26 cellular contexts compared by ENCODE assay signal in the genomic region with DNA sequence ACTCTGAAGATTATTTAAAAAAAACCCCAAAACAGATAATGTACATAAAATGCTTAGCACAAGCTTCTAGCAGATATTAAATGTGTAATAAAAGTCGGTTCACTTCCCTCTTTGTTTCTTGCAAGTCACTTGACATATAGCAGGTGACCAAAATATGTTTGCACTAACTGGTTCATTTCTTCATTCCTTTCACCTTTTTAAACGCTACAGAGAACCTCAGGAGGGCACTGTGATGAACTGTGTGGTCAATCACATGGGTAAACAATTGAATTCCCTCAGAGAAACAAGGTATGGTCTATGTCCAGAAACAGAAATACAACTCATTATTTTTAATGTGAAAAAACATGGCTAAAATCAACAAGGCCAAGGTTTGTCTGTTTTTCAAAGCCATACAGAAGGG. TPM values are rescaled to one million over a fixed set of nuclear protein-coding genes. Genes with fewer than 3 reads are reported as not detected.
DNase-seq lines count a peak whose midpoint lies in the region; ATAC-seq and TF ChIP-seq lines count a peak whose summit lies in the region.
"Had no signal": no experiment of that assay in that cellular context is flagged by ENCODE, and none has a peak within 500 bp of the region (broad histone marks: within the 10 kb centered on the region; RNA-seq: fewer than 3 reads in every experiment).

No MANE protein-coding gene starts in this region.

- in situ Hi-C loops in IMR-90 (cut with MboI; ENCODE audit: low sequenced_read_pairs) (no loop called here), GM13977 (cut with MboI; ENCODE audit: low pct_unique_long_range_greater_than_20kb, low sequenced_read_pairs, unreplicated experiment) (no loop called here)

- peaks cover 9% of the 10 kb centered on the region for H3K36me3 Mint-ChIP-seq in chondrocyte (ENCODE audit: low read depth)
- H3K36me3 Mint-ChIP-seq: activated naive CD8-positive, alpha-beta T cell treated with anti-CD3 and anti-CD28 coated beads, Interleukin-2, amount 10 ng/mL, durations not matched to agents 7 days and 5 days had no signal

- no TSS peak for BruUV-seq in IMR-90 (replicated peaks; lab: Mats Ljungman, UMichigan)

- dilution Hi-C loops in IMR-90 (cut with HindIII; ENCODE audit: low sequenced_read_pairs, unreplicated experiment), result no loop called here

- H3K14ac ChIP-seq in IMR-90 (replicated peaks; ENCODE audit: low read depth, low read length), result peak overlapping the region; percentile 97

- H2AFZ ChIP-seq in ACC112 (ENCODE audit: low read length, unreplicated experiment) (no peak overlapping the region), IMR-90 (replicated peaks; ENCODE audit: low read length, poor library complexity) (no peak overlapping the region), osteoblast (ENCODE audit: low read length) (no peak overlapping the region)

- no peaks in the 10 kb centered on the region for H3K36me3 ChIP-seq in ACC112 (ENCODE audit: insufficient read depth, low read length)
- H3K36me3 ChIP-seq in IMR-90 (ENCODE audit: control insufficient read depth, insufficient read depth, low read length), result 0 out of 2 replicates have a peak, but pooled peaks cover 1% of the 10 kb centered on the region
- H3K36me3 ChIP-seq in osteoblast (ENCODE audit: insufficient read depth, low read length), result peaks cover 25% of the 10 kb centered on the region
- H3K36me3 ChIP-seq: upper lobe of right lung had no signal

- H3K27me3 Mint-ChIP-seq in chondrocyte (ENCODE audit: low read depth), result no peaks in the 10 kb centered on the region
- H3K27me3 Mint-ChIP-seq: activated B cell treated with CpG ODN at 0.5 μM for 24 hours had no signal

- no CpG with 5 or more reads among the region's 2 CpGs for WGBS in IMR-90 (ENCODE audit: extremely low coverage in 2 of 2, insufficient read length in 1 of 2), 2 experiments

- peak overlapping the region; percentile 86 for H3K56ac ChIP-seq in IMR-90 (ENCODE audit: extremely low read depth, insufficient read depth, low read length)

- H3K4ac ChIP-seq in IMR-90 (ENCODE audit: low read depth, low read length), result peak overlapping the region; percentile 98

- H3K4me3 ChIP-seq in ACC112 (ENCODE audit: low read depth, low read length), result peak overlapping the region; percentile 14; the same call in 1 of the 2 replicates
- no peak overlapping the region for H3K4me3 ChIP-seq in IMR-90 (ENCODE audit: insufficient read depth, low read depth, low read length)
- H3K4me3 ChIP-seq in osteoblast (ENCODE audit: insufficient read depth, low read length), result no peak overlapping the region
- H3K4me3 ChIP-seq: coronary artery, psoas muscle, skin epidermis, upper lobe of right lung had no signal

- H3K27me3 ChIP-seq in ACC112 (ENCODE audit: insufficient read depth, low read length) (no peaks in the 10 kb centered on the region), IMR-90 (ENCODE audit: control insufficient read depth, insufficient read depth, low read length) (no peaks in the 10 kb centered on the region), osteoblast (ENCODE audit: insufficient read depth, low read length) (no peaks in the 10 kb centered on the region)
- H3K27me3 ChIP-seq: upper lobe of right lung had no signal

- H4K8ac ChIP-seq in IMR-90 (ENCODE audit: low read depth in 2 of 2, low read length in 2 of 2), result peak overlapping the region; percentile 89 to 96

- no peak overlapping the region for H3K9ac ChIP-seq in IMR-90 (ENCODE audit: low read depth, low read length)

- peak; percentile 35 for DNase-seq in IMR-90
- no peak for DNase-seq in chondrocyte (ENCODE audit: low spot score)
- DNase-seq in osteoblast (ENCODE audit: insufficient read length, low spot score, missing footprints), result no peak
- DNase-seq in activated naive CD4-positive, alpha-beta T cell (lab: John Stamatoyannopoulos, UW), result no peak
- no peak for DNase-seq in NCI-H2029 treated with DMSO at 0.1 percent for 48 hours (lab: John Stamatoyannopoulos, UW)
- DNase-seq in activated CD4-positive, alpha-beta T cell treated with anti-CD3 and anti-CD28 coated beads, Interleukin-2, amount 50 U/mL, for 4 hours, result no peak
- no peak for DNase-seq in GM13977 (ENCODE audit: low spot score)
- DNase-seq: ACHN; activated B cell treated with CpG ODN at 0.5 μM for 24 hours; activated CD4-positive, alpha-beta T cell treated with anti-CD3 and anti-CD28 coated beads, Interleukin-2, amount 50 U/mL, for 48 hours; activated effector memory CD4-positive, alpha-beta T cell treated with Interleukin-2 at 50 U/mL for 16 hours; activated naive CD8-positive, alpha-beta T cell treated with anti-CD3 and anti-CD28 coated beads, Interleukin-2, amount 10 ng/mL, durations not matched to agents 7 days and 5 days; glutamatergic neuron; mammary epithelial cell; NCI-H1105; NCI-H2029; NCI-H2227 treated with DMSO at 0.1 percent for 48 hours; NCI-H69; psoas muscle; upper lobe of right lung had no signal

- peak overlapping the region; percentile 99; the same call in 1 of the 2 replicates for H4K5ac ChIP-seq in IMR-90 (ENCODE audit: low read depth, low read length)

- H3K79me2 ChIP-seq in ACC112 (ENCODE audit: control insufficient read depth, insufficient read depth, low read length, unreplicated experiment), result peaks cover 42% of the 10 kb centered on the region
- H3K79me2 ChIP-seq in osteoblast (ENCODE audit: insufficient read depth, low read length), result peaks cover 51% of the 10 kb centered on the region

- peak overlapping the region; percentile 99 for H3K18ac ChIP-seq in IMR-90 (ENCODE audit: low read depth, low read length)

- peak overlapping the region; percentile 78 for H2BK15ac ChIP-seq in IMR-90 (ENCODE audit: low read depth, low read length)

- peak overlapping the region; percentile 98 for H2BK20ac ChIP-seq in IMR-90 (ENCODE audit: low read depth, low read length)

- POLR2A ChIA-PET in IMR-90 (lab: Charles Lee; ENCODE audit: unreplicated experiment), result no interaction called here

- no peaks in the 10 kb centered on the region for H3K9me3 ChIP-seq in IMR-90 (ENCODE audit: control insufficient read depth, insufficient read depth, low read length)
- no peaks in the 10 kb centered on the region for H3K9me3 ChIP-seq in osteoblast (ENCODE audit: low read depth, low read length)
- H3K9me3 ChIP-seq: psoas muscle, upper lobe of right lung had no signal

- ATAC-seq in IMR-90 (ENCODE audit: low read depth), result no peak
- ATAC-seq: psoas muscle, upper lobe of right lung had no signal

- H3K9me1 ChIP-seq in IMR-90 (ENCODE audit: insufficient read depth, low read length), result peaks cover 19% of the 10 kb centered on the region

- peak overlapping the region; percentile 63 for H3K27ac Mint-ChIP-seq in chondrocyte (ENCODE audit: unreplicated experiment)
- H3K27ac Mint-ChIP-seq: activated B cell treated with CpG ODN at 0.5 μM for 24 hours; activated naive CD8-positive, alpha-beta T cell treated with anti-CD3 and anti-CD28 coated beads, Interleukin-2, amount 10 ng/mL, durations not matched to agents 7 days and 5 days; brain had no signal

- H2AK9ac ChIP-seq in IMR-90 (replicated peaks; ENCODE audit: low read depth, low read length, poor library complexity), result no peak overlapping the region

- CTCF ChIA-PET in IMR-90 (lab: Yijun Ruan, JAX), result no interaction called here

- H3K4me1 ChIP-seq in ACC112 (ENCODE audit: control insufficient read depth, insufficient read depth, low read length, unreplicated experiment) (peaks cover 85% of the 10 kb centered on the region), IMR-90 (ENCODE audit: control insufficient read depth, insufficient read depth, low read length) (peaks cover 42% of the 10 kb centered on the region), osteoblast (ENCODE audit: insufficient read depth, low read length) (peaks cover 90% of the 10 kb centered on the region)

- peak overlapping the region; percentile 95 for H3K23ac ChIP-seq in IMR-90 (ENCODE audit: low read depth, low read length)

- no peak for TF ChIP-seq POLR2A in IMR-90 (IDR thresholded peaks at IDR 0.05; ENCODE audit: low read depth, low read length)

- H3K27ac ChIP-seq in ACC112 (ENCODE audit: low read depth, low read length) (peak overlapping the region; percentile 99), IMR-90 (ENCODE audit: insufficient read depth, low read length) (peak overlapping the region; percentile 79), osteoblast (ENCODE audit: low read depth, low read length) (peak overlapping the region; percentile 99)
- H3K27ac ChIP-seq: C4-2B had no signal

- intact Hi-C loops in IMR-90 (cut with micrococcal nuclease), result no loop called here

- peak overlapping the region; percentile 99 for H2AK5ac ChIP-seq in IMR-90 (ENCODE audit: low read depth, low read length)

- TF ChIP-seq RAD21 in IMR-90 (IDR thresholded peaks at IDR 0.05; ENCODE audit: low read length), result no peak

- H4K91ac ChIP-seq in IMR-90 (ENCODE audit: insufficient read depth, low read depth, low read length), result peak overlapping the region; percentile 98

- H3K4me1 Mint-ChIP-seq in chondrocyte (ENCODE audit: low read depth), result peaks cover 86% of the 10 kb centered on the region
- H3K4me1 Mint-ChIP-seq: activated naive CD8-positive, alpha-beta T cell treated with anti-CD3 and anti-CD28 coated beads, Interleukin-2, amount 10 ng/mL, durations not matched to agents 7 days and 5 days had no signal

- peaks cover 2% of the 10 kb centered on the region for H3K9me3 Mint-ChIP-seq in chondrocyte (ENCODE audit: low read depth)
- H3K9me3 Mint-ChIP-seq: activated B cell treated with CpG ODN at 0.5 μM for 24 hours, brain had no signal

- H3K4me2 ChIP-seq in IMR-90 (ENCODE audit: low read depth, low read length), result no peak overlapping the region; the same call in 1 of the 2 replicates
- no peak overlapping the region for H3K4me2 ChIP-seq in osteoblast (ENCODE audit: insufficient read depth, low read length)

- TF ChIP-seq CTCF in IMR-90 (conservative IDR thresholded peaks at IDR 0.05; ENCODE audit: low read depth, low read length), result no peak
- no peak for TF ChIP-seq CTCF in chondrocyte (IDR thresholded peaks at IDR 0.05)
- TF ChIP-seq CTCF in osteoblast (IDR thresholded peaks at IDR 0.05; ENCODE audit: extremely low read depth, low read depth, low read length), result no peak
- no peak for TF ChIP-seq CTCF in GM13977 (IDR thresholded peaks at IDR 0.05; ENCODE audit: extremely low read depth, insufficient read depth, missing control alignments)

- H2BK120ac ChIP-seq in IMR-90 (ENCODE audit: low read depth, low read length), result peak overlapping the region; percentile 99

- H3K4me3 Mint-ChIP-seq in chondrocyte (ENCODE audit: unreplicated experiment), result no peak overlapping the region
- H3K4me3 Mint-ChIP-seq: activated B cell treated with CpG ODN at 0.5 μM for 24 hours; activated naive CD8-positive, alpha-beta T cell treated with anti-CD3 and anti-CD28 coated beads, Interleukin-2, amount 10 ng/mL, durations not matched to agents 7 days and 5 days; brain; IgD-negative memory B cell had no signal

- H4K20me1 ChIP-seq in IMR-90 (ENCODE audit: insufficient read depth, low read length) (no peaks in the 10 kb centered on the region), osteoblast (ENCODE audit: insufficient read depth, low read length) (no peaks in the 10 kb centered on the region)

- H2BK5ac ChIP-seq in IMR-90 (ENCODE audit: low read depth, low read length, poor library complexity, severe bottlenecking), result peak overlapping the region; percentile 100

- peaks cover 34 to 68% of the 10 kb centered on the region in 2 experiments for H3K79me1 ChIP-seq in IMR-90 (ENCODE audit: low read depth in 1 of 2, low read length in 2 of 2)

RNA-seq across cellular contexts. Expression of gene BCL10, which starts 51.3 kb away (rescaled TPM):
- total RNA-seq in IMR-90 (2012; rRNA removed) (30.5 and 51.4 TPM in 2 replicates), chondrocyte (21.9 to 26.5 TPM (median 24.9 TPM) in 3 replicates), osteoblast (30.4 and 35.7 TPM in 2 replicates)
- polyA plus RNA-seq in IMR-90 (2012; rRNA removed), result 11.2 and 15.3 TPM in 2 replicates
- 3.2 and 4.2 TPM in 2 replicates for polyA plus RNA-seq in IMR-90 (2012; cell fraction: cytosol; rRNA removed)
- 4.7 and 10.9 TPM in 2 replicates for polyA plus RNA-seq in IMR-90 (2012; cell fraction: nucleus; rRNA removed; ENCODE audit: low replicate concordance)
